Comparison of ENCODE assay signal across 1 cellular context in the genomic region with DNA sequence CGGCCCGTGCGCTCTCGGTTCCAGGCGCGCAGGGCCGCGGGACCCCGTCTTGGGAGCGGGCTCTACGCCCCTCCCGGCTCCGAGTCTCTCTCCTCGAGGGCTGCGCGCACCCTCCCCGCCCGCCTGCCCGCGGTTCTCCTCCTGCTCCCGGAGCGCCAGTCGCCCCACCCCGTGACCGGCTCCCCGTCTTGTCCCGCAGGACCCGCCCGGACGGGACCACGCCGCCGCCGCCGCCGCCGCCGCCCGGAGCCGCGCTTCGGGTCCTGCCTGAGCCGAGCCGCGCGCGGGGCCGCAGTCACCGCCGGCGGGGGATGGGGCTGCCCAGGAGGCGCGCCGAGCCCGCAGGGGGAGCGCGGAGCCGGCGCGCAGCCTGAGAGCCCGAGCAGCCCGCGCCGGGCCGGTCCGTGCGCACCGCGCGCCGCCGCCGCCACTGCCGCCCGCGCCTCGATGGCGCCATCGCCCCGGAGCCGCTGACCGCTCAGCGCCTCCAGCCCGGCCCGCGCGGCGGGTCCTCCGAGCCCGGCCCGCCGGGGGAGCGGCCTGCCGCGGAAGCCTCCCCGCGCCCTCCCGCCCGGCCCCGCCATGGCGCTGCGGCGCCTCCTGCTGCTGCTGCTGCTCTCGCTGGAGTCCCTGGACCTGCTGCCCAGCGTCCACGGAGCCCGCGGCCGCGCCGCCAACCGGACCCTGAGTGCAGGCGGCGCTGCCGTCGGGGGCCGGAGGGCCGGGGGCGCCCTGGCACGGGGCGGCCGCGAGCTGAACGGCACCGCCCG.
A peak's percentile ranks its signal among the peaks of the same experiment; 100 is the strongest.
TF ChIP-seq lines count a peak whose summit lies in the region.

A gene (plus strand): TSS at position 373 of the 770 bp plus-strand sequence.

TF ChIP-seq in H1, 55 proteins besides CTCF, POLR2A, EP300 and RAD21:
- TF ChIP-seq FOSL1 (IDR thresholded peaks at IDR 0.05; ENCODE audit: insufficient read depth, low read depth, low read length) (no peak), KDM4A (IDR thresholded peaks at IDR 0.05; ENCODE audit: low read depth, low read length, severe bottlenecking) (peak; percentile 29), PHF8 (conservative IDR thresholded peaks at IDR 0.05; ENCODE audit: low read depth, low read length) (0 out of 2 replicates have a peak, but pooled peaks have one; percentile 5)
